8 cellular contexts compared by ENCODE assay signal in the genomic region with DNA sequence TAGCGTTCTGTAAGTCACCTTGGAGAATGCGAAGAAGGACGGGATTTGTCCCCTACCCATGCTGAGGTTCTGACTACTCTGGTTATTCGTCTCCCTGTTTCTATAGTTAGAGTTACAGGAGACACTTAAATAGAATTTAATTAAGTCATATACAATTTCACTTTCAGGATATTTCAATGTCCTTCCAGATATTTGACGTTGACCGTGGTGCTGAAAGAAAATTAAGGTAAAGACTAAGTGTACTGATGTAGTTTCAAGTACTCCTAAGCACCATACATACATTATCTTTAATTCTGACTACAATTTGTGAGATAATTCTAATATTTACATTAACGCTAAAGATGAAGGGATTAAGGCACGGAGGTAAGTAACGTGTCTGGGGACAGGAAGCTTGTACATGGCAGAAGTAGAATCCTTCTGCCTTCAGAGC. TPM values are rescaled to one million over a fixed set of nuclear protein-coding genes. Genes with fewer than 3 reads are reported as not detected.
DNase-seq lines count a peak whose midpoint lies in the region; ATAC-seq and TF ChIP-seq lines count a peak whose summit lies in the region.

No MANE protein-coding gene starts in this region.

- peaks cover 8% of the 10 kb centered on the region for H3K27me3 Mint-ChIP-seq in HFFc6 (ENCODE audit: insufficient read depth)

- peak overlapping the region; percentile 90 for H3K27ac ChIP-seq in C4-2B
- H3K27ac ChIP-seq in adrenal gland: peak overlapping the region in 3 of 5 donors; percentile 98 to 99 (median 98)

- H3K27ac Mint-ChIP-seq in HFFc6: peak overlapping the region; percentile 65

- WGBS in adrenal gland, 4 donors: 2 to 3% (median 3%) methylated on average over 9 of the region's 9 CpGs

- intact Hi-C loops in adrenal gland (cut with DNase I): no loop called here

- H3K4me3 ChIP-seq in adrenal gland: peak overlapping the region; percentile 40 to 80 (median 71)

- H3K36me3 Mint-ChIP-seq in HFFc6 (ENCODE audit: low read depth): no peaks in the 10 kb centered on the region

- H3K4me3 Mint-ChIP-seq in HFFc6: peak overlapping the region; percentile 96

- no peak for TF ChIP-seq POLR2A in adrenal gland (IDR thresholded peaks at IDR 0.05)

- H3K4me1 ChIP-seq in adrenal gland (replicated peaks in 1 of 2): peaks cover 0 to 3% of the 10 kb centered on the region in 2 donors

- no peaks in the 10 kb centered on the region for H3K36me3 ChIP-seq in adrenal gland (replicated peaks in 1 of 2)

- H3K9me3 ChIP-seq in adrenal gland (replicated peaks in 1 of 3): no peaks in the 10 kb centered on the region

- peaks cover 17% of the 10 kb centered on the region; the same call in 1 of the 2 replicates for H3K4me1 Mint-ChIP-seq in HFFc6 (ENCODE audit: low read depth)

- TF ChIP-seq CTCF in C4-2B (conservative IDR thresholded peaks at IDR 0.05): no peak
- no peak for TF ChIP-seq CTCF in HFFc6 (IDR thresholded peaks at IDR 0.05)
- no peak for TF ChIP-seq CTCF in adrenal gland (IDR thresholded peaks at IDR 0.05)

- no peaks in the 10 kb centered on the region for H3K9me3 Mint-ChIP-seq in HFFc6

- no peaks in the 10 kb centered on the region for H3K27me3 ChIP-seq in adrenal gland

- DNase-seq in HFFc6: no peak
- no peak for DNase-seq in adrenal gland
- DNase-seq in iris pigment epithelial cell (ENCODE audit: low read depth): peak; percentile 55
- DNase-seq in stromal cell of bone marrow (ENCODE audit: low read depth): peak; percentile 6

- ATAC-seq in GM21423 (IDR thresholded peaks at IDR 0.05; ENCODE audit: unreplicated experiment) (no peak), GM21381 (IDR thresholded peaks at IDR 0.05; ENCODE audit: unreplicated experiment) (no peak), HG03135 (IDR thresholded peaks at IDR 0.05; ENCODE audit: unreplicated experiment) (no peak)

RNA-seq across cellular contexts. Expression of a gene that starts 0.4 kb away (rescaled TPM):
- total RNA-seq in HFFc6 (2021; fragmentation: NEBNext Ultra II Directional; extraction: Animal tissue kit (Norgen Biotek cat#: 25700)): 10 to 100 TPM; 10.6 to 18.5 (median 13.7) TPM
- total RNA-seq in adrenal gland: 10 to 100 TPM in 6 of 8 donors, 1 to 10 TPM in 2; 5.0 to 20.6 (median 12.0) TPM
- polyA plus RNA-seq in adrenal gland: 10 to 100 TPM in 1 of 3 donors, 1 to 10 TPM in 2; 4.6 to 24.0 (median 5.9) TPM

Comparison
In these comparisons a context has a peak if more than half of its experiments do, and no peak if none do; other contexts are left out.
1. DNase-seq: peak in iris pigment epithelial cell (single experiment) and stromal cell of bone marrow (single experiment); none in HFFc6 (single experiment) and adrenal gland (0 of 7).